In the genomic region with DNA sequence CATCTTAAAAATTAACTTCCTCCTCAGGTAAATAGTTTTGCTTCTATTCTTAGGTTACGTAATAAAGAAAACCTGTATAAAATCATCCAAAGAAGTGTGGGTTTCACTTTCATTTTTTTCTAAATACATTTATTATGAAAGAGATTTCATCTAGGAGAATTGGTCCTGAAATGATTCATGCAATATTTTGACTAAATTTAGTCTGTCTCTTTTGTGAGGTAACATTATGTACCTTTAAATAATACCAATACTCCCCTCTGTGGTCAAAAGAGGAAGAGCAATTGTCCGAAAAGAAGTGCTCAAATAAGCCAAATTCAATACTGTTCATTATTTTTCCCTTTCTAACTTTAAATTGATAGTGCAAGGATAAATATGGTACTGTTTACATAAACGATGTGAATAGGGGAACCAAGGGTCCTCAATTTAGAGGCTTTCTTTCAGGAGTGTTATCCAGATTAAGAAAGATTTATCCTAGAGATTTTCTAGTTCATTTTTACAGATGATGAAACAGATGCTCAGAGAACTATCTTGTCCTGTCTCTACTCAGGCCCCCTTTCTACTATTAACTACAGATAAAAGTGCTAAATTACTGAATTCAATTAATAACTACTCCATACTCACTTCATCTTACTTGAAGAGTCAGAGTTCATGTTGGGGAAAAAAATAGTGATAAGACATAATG, we compare ENCODE assay signal across 8 cellular contexts. TPM values are rescaled to one million over a fixed set of nuclear protein-coding genes. Genes with fewer than 3 reads are reported as not detected.
DNase-seq lines count a peak whose midpoint lies in the region; ATAC-seq and TF ChIP-seq lines count a peak whose summit lies in the region.

No MANE protein-coding gene starts in this region.

- no peak overlapping the region for H2BK15ac ChIP-seq in mesenchymal stem cell (ENCODE audit: low read depth, poor library complexity, severe bottlenecking)

- H2BK120ac ChIP-seq in mesenchymal stem cell (ENCODE audit: low read depth, low read length): no peak overlapping the region

- 0% methylated on average over 1 of the region's 3 CpGs for WGBS in mesenchymal stem cell

- no peaks in the 10 kb centered on the region for H3K9me3 ChIP-seq in mesenchymal stem cell (ENCODE audit: control insufficient read depth, low read length)

- no peaks in the 10 kb centered on the region for H3K27me3 ChIP-seq in mesenchymal stem cell (ENCODE audit: control insufficient read depth in 1 of 2, insufficient read depth in 1 of 2, low read length in 2 of 2)

- peak overlapping the region; percentile 15 for H3K9ac ChIP-seq in mesenchymal stem cell (ENCODE audit: low read length)

- no peak overlapping the region for H4K8ac ChIP-seq in mesenchymal stem cell (ENCODE audit: low read length)

- no peak overlapping the region for H3K27ac ChIP-seq in mesenchymal stem cell (ENCODE audit: low read length, poor library complexity, severe bottlenecking)

- no peak overlapping the region for H2AK5ac ChIP-seq in mesenchymal stem cell (ENCODE audit: low read length, severe bottlenecking)

- H3K4me2 ChIP-seq in mesenchymal stem cell (ENCODE audit: low read length, poor library complexity, severe bottlenecking): no peak overlapping the region

- no peak overlapping the region for H3K4ac ChIP-seq in mesenchymal stem cell (ENCODE audit: low read depth in 1 of 2, low read length in 2 of 2)

- H2AFZ ChIP-seq in mesenchymal stem cell (ENCODE audit: low read depth, low read length): no peak overlapping the region

- peak; percentile 69 for TF ChIP-seq CTCF in choroid plexus epithelial cell (conservative IDR thresholded peaks at IDR 0.05; ENCODE audit: low read depth, low read length)

- no peaks in the 10 kb centered on the region for H3K36me3 ChIP-seq in mesenchymal stem cell (ENCODE audit: control insufficient read depth in 1 of 2, insufficient read depth in 2 of 2, low read depth in 1 of 2, low read length in 2 of 2)

- H2BK12ac ChIP-seq in mesenchymal stem cell (ENCODE audit: low read length in 2 of 2): no peak overlapping the region

- peak; percentile 23 for DNase-seq in SIG-M5 treated with dmso at 0.1 percent for 504 hours (lab: John Stamatoyannopoulos, UW; ENCODE audit: unreplicated experiment)
- no peak for DNase-seq in SIG-M5 (lab: John Stamatoyannopoulos, UW)
- DNase-seq in NCI-H69 (lab: John Stamatoyannopoulos, UW): peak; percentile 48
- peak; percentile 71 for DNase-seq in choroid plexus epithelial cell (ENCODE audit: low read depth)
- peak; percentile 44 for DNase-seq in mesenchymal stem cell
- DNase-seq in mucosa of gallbladder (ENCODE audit: low spot score): no peak
- no peak for DNase-seq in ecto neural progenitor cell (ENCODE audit: low spot score)

- no peaks in the 10 kb centered on the region for H3K79me1 ChIP-seq in mesenchymal stem cell (replicated peaks; ENCODE audit: low read length, poor library complexity, severe bottlenecking)

- H3K23ac ChIP-seq in mesenchymal stem cell (ENCODE audit: low read length in 2 of 2): no peak overlapping the region

- H3K18ac ChIP-seq in mesenchymal stem cell (ENCODE audit: low read depth in 1 of 2, low read length in 2 of 2): no peak overlapping the region

- peak; percentile 59 for ATAC-seq in HG02588 (IDR thresholded peaks at IDR 0.05; ENCODE audit: unreplicated experiment)

- no peak overlapping the region for H3K14ac ChIP-seq in mesenchymal stem cell (ENCODE audit: low read length in 2 of 2)

- no peak overlapping the region for H2BK5ac ChIP-seq in mesenchymal stem cell (ENCODE audit: low read depth, low read length, poor library complexity, severe bottlenecking)

- no peak overlapping the region for H3K4me3 ChIP-seq in choroid plexus epithelial cell (ENCODE audit: low read depth, low read length)
- H3K4me3 ChIP-seq in mesenchymal stem cell (ENCODE audit: insufficient read depth in 1 of 2, low read depth in 1 of 2, low read length in 2 of 2): no peak overlapping the region

- H3K4me1 ChIP-seq in mesenchymal stem cell (ENCODE audit: control insufficient read depth, insufficient read depth, low read depth, low read length): no peaks in the 10 kb centered on the region

- no peak overlapping the region for H4K91ac ChIP-seq in mesenchymal stem cell (ENCODE audit: low read length)

RNA-seq across cellular contexts. Expression of a gene that starts 26.2 kb away (rescaled TPM):
- 2.1 TPM for polyA plus RNA-seq in mesenchymal stem cell (2013, experiment 1 of 2)
- 2.3 TPM for polyA plus RNA-seq in mesenchymal stem cell (2013, experiment 2 of 2)
- 18.5 TPM for total RNA-seq in mucosa of gallbladder

RNA-seq across cellular contexts. Expression of a gene that starts 26.4 kb away (rescaled TPM):
- polyA plus RNA-seq in mesenchymal stem cell (2013, experiment 1 of 2): 1.8 TPM
- 1.5 TPM for polyA plus RNA-seq in mesenchymal stem cell (2013, experiment 2 of 2)
- 28.9 TPM for total RNA-seq in mucosa of gallbladder

Comparison
In these comparisons a context has a peak if more than half of its experiments do, and no peak if none do; other contexts are left out.
1. DNase-seq: peak in SIG-M5 treated with dmso at 0.1 percent for 504 hours (single experiment), NCI-H69 (single experiment), choroid plexus epithelial cell (single experiment) and mesenchymal stem cell (single experiment); none in SIG-M5 (single experiment), mucosa of gallbladder (single experiment) and ecto neural progenitor cell (single experiment).